24 cellular contexts compared by ENCODE assay signal in genomic region chr2:20227894-20228505, GRCh38. TPM values are rescaled to one million over a fixed set of nuclear protein-coding genes. Genes with fewer than 3 reads are reported as not detected.
A peak's percentile ranks its signal among the peaks of the same experiment; 100 is the strongest.
DNase-seq lines count a peak whose midpoint lies in the region; ATAC-seq and TF ChIP-seq lines count a peak whose summit lies in the region.
"Had no signal": no experiment of that assay in that cellular context is flagged by ENCODE, and none has a peak within 500 bp of the region (broad histone marks: within the 10 kb centered on the region; RNA-seq: fewer than 3 reads in every experiment).

No MANE protein-coding gene starts in this region.

- peak; percentile 2 for DNase-seq in activated CD4-positive, alpha-beta memory T cell treated with anti-CD3 and anti-CD28 coated beads for 36 hours
- no peak for DNase-seq in activated CD4-positive, alpha-beta memory T cell treated with anti-CD3 and anti-CD28 coated beads, Interleukin-2, amount 10 ng/mL, durations not matched to agents 7 days and 5 days
- no peak for DNase-seq in GM23338 (ENCODE audit: low spot score)
- DNase-seq in choroid plexus epithelial cell (ENCODE audit: low read depth) = no peak
- DNase-seq in neural crest cell (ENCODE audit: low read depth, low spot score) = no peak
- DNase-seq in T-helper 17 cell = no peak
- no peak for DNase-seq in stimulated activated naive CD4-positive, alpha-beta T cell treated with Interleukin-2 at 50 U/mL for 16 hours (lab: John Stamatoyannopoulos, UW)
- no peak for DNase-seq in NCI-H446 treated with DMSO at 0.1 percent for 48 hours (lab: John Stamatoyannopoulos, UW)
- DNase-seq: 8988T; activated CD4-positive, CD25-positive, alpha-beta regulatory T cell treated with anti-CD3 and anti-CD28 coated beads, Interleukin-2, amount 50 U/mL, for 72 hours; cerebellar nuclear complex; hippocampal formation; left cardiac atrium; natural killer cell; NCI-H1417; NCI-H2029; NCI-H524 treated with DMSO at 0.1 percent for 48 hours; PC-9; Right ventricle myocardium superior had no signal

- H3K36me3 ChIP-seq in GM23338 (ENCODE audit: insufficient read depth) = no peaks in the 10 kb centered on the region
- H3K36me3 ChIP-seq: suprapubic skin had no signal

- peak; percentile 29 to 34; a peak in 2 of 4 replicates for TF ChIP-seq CTCF in GM23338 (conservative IDR thresholded peaks at IDR 0.05; ENCODE audit: low read depth in 2 of 2)
- peak; percentile 9 for TF ChIP-seq CTCF in choroid plexus epithelial cell (conservative IDR thresholded peaks at IDR 0.05; ENCODE audit: low read depth, low read length)
- TF ChIP-seq CTCF in neural crest cell (conservative IDR thresholded peaks at IDR 0.05) = no peak

- H3K79me2 ChIP-seq in GM23338 (replicated peaks; ENCODE audit: insufficient read depth) = peaks cover 1% of the 10 kb centered on the region

- no peaks in the 10 kb centered on the region for H3K9me3 ChIP-seq in T-helper 17 cell (ENCODE audit: control insufficient read depth, low read length, poor library complexity, severe bottlenecking)
- H3K9me3 ChIP-seq: Caco-2, suprapubic skin had no signal

- no peaks in the 10 kb centered on the region for H3K9me2 ChIP-seq in GM23338 (ENCODE audit: insufficient read depth)

- ATAC-seq in GM23338 = no peak
- no peak for ATAC-seq in T-helper 17 cell
- ATAC-seq: left cardiac atrium; natural killer cell; stimulated activated memory B cell treated with anti-CD40 and anti-IgM and Interleukin-4, amounts not matched to agents 10 μg/mL and 1 μg/mL and 100 μg/mL, for 72 hours had no signal

- POLR2A ChIA-PET in activated CD4-positive, alpha-beta memory T cell treated with anti-CD3 and anti-CD28 coated beads for 36 hours (lab: Charles Lee) = no interaction called here
- POLR2A ChIA-PET in activated CD4-positive, alpha-beta memory T cell treated with anti-CD3 and anti-CD28 coated beads, Interleukin-2, amount 10 ng/mL, durations not matched to agents 7 days and 5 days (lab: Charles Lee) = no interaction called here

- H3K27ac ChIP-seq in GM23338 (ENCODE audit: low read depth) = no peak overlapping the region
- H3K27ac ChIP-seq: C4-2B, PC-9, suprapubic skin had no signal

- no peak overlapping the region for H3K27ac Mint-ChIP-seq in activated CD4-positive, alpha-beta memory T cell treated with anti-CD3 and anti-CD28 coated beads for 36 hours
- no peak overlapping the region for H3K27ac Mint-ChIP-seq in activated CD4-positive, alpha-beta memory T cell treated with anti-CD3 and anti-CD28 coated beads, Interleukin-2, amount 10 ng/mL, durations not matched to agents 7 days and 5 days
- H3K27ac Mint-ChIP-seq in GM23338 (no peak overlapping the region), neural crest cell (ENCODE audit: unreplicated experiment) (no peak overlapping the region), T-helper 17 cell (no peak overlapping the region)
- H3K27ac Mint-ChIP-seq: natural killer cell; stimulated activated memory B cell treated with anti-CD40 and anti-IgM and Interleukin-4, amounts not matched to agents 10 μg/mL and 1 μg/mL and 100 μg/mL, for 72 hours had no signal

- H3K4me3 Mint-ChIP-seq in activated CD4-positive, alpha-beta memory T cell treated with anti-CD3 and anti-CD28 coated beads for 36 hours = no peak overlapping the region
- no peak overlapping the region for H3K4me3 Mint-ChIP-seq in activated CD4-positive, alpha-beta memory T cell treated with anti-CD3 and anti-CD28 coated beads, Interleukin-2, amount 10 ng/mL, durations not matched to agents 7 days and 5 days
- H3K4me3 Mint-ChIP-seq in GM23338 (no peak overlapping the region), neural crest cell (peak overlapping the region; percentile 64), T-helper 17 cell (no peak overlapping the region)
- H3K4me3 Mint-ChIP-seq: natural killer cell; stimulated activated memory B cell treated with anti-CD40 and anti-IgM and Interleukin-4, amounts not matched to agents 10 μg/mL and 1 μg/mL and 100 μg/mL, for 72 hours had no signal

- peaks cover 5% of the 10 kb centered on the region; the same call in 1 of the 2 replicates for H3K27me3 ChIP-seq in GM23338 (ENCODE audit: insufficient read depth)

- no peak overlapping the region for H2AFZ ChIP-seq in GM23338
- H2AFZ ChIP-seq: PC-9 had no signal

- intact Hi-C loops in activated CD4-positive, alpha-beta memory T cell treated with anti-CD3 and anti-CD28 coated beads for 36 hours (cut with micrococcal nuclease) = loop anchor here (10.0 kb wide), 1 partner anchor 213 kb away; the partner anchor contains the start of gene MATN3

- H3K4me1 ChIP-seq in GM23338 (ENCODE audit: insufficient read depth) = peaks cover 17% of the 10 kb centered on the region; the same call in 1 of the 2 replicates

- H3K27me3 Mint-ChIP-seq in activated CD4-positive, alpha-beta memory T cell treated with anti-CD3 and anti-CD28 coated beads for 36 hours = peaks cover 28% of the 10 kb centered on the region
- peaks cover 41% of the 10 kb centered on the region for H3K27me3 Mint-ChIP-seq in activated CD4-positive, alpha-beta memory T cell treated with anti-CD3 and anti-CD28 coated beads, Interleukin-2, amount 10 ng/mL, durations not matched to agents 7 days and 5 days
- peaks cover 29% of the 10 kb centered on the region for H3K27me3 Mint-ChIP-seq in GM23338 (ENCODE audit: insufficient read depth, low read depth, poor library complexity)
- H3K27me3 Mint-ChIP-seq in neural crest cell (ENCODE audit: low read depth) = no peaks in the 10 kb centered on the region
- peaks cover 49% of the 10 kb centered on the region for H3K27me3 Mint-ChIP-seq in T-helper 17 cell

- no peaks in the 10 kb centered on the region; the same call in 1 of the 2 replicates for H4K20me1 ChIP-seq in GM23338 (replicated peaks; ENCODE audit: insufficient read depth)

- H3K9me3 Mint-ChIP-seq in activated CD4-positive, alpha-beta memory T cell treated with anti-CD3 and anti-CD28 coated beads for 36 hours = no peaks in the 10 kb centered on the region
- no peaks in the 10 kb centered on the region for H3K9me3 Mint-ChIP-seq in activated CD4-positive, alpha-beta memory T cell treated with anti-CD3 and anti-CD28 coated beads, Interleukin-2, amount 10 ng/mL, durations not matched to agents 7 days and 5 days
- H3K9me3 Mint-ChIP-seq in GM23338 (peaks cover 3% of the 10 kb centered on the region; the same call in 1 of the 3 replicates), neural crest cell (no peaks in the 10 kb centered on the region)
- H3K9me3 Mint-ChIP-seq: natural killer cell; stimulated activated memory B cell treated with anti-CD40 and anti-IgM and Interleukin-4, amounts not matched to agents 10 μg/mL and 1 μg/mL and 100 μg/mL, for 72 hours had no signal

- no peaks in the 10 kb centered on the region for H3K36me3 Mint-ChIP-seq in activated CD4-positive, alpha-beta memory T cell treated with anti-CD3 and anti-CD28 coated beads for 36 hours
- no peaks in the 10 kb centered on the region for H3K36me3 Mint-ChIP-seq in activated CD4-positive, alpha-beta memory T cell treated with anti-CD3 and anti-CD28 coated beads, Interleukin-2, amount 10 ng/mL, durations not matched to agents 7 days and 5 days (ENCODE audit: low read depth)
- H3K36me3 Mint-ChIP-seq in GM23338 (ENCODE audit: low read depth) = no peaks in the 10 kb centered on the region; the same call in 2 of the 3 replicates
- no peaks in the 10 kb centered on the region for H3K36me3 Mint-ChIP-seq in neural crest cell (ENCODE audit: low read depth)
- peaks cover 12% of the 10 kb centered on the region for H3K36me3 Mint-ChIP-seq in T-helper 17 cell (ENCODE audit: low read depth)
- H3K36me3 Mint-ChIP-seq: natural killer cell; stimulated activated memory B cell treated with anti-CD40 and anti-IgM and Interleukin-4, amounts not matched to agents 10 μg/mL and 1 μg/mL and 100 μg/mL, for 72 hours had no signal

- peaks cover 14% of the 10 kb centered on the region for H3F3A ChIP-seq in GM23338 (replicated peaks; ENCODE audit: low read depth)

- CTCF ChIA-PET in activated CD4-positive, alpha-beta memory T cell treated with anti-CD3 and anti-CD28 coated beads for 36 hours (lab: Charles Lee) = no interaction called here
- CTCF ChIA-PET in activated CD4-positive, alpha-beta memory T cell treated with anti-CD3 and anti-CD28 coated beads, Interleukin-2, amount 10 ng/mL, durations not matched to agents 7 days and 5 days (lab: Charles Lee) = no interaction called here

- H3K4me3 ChIP-seq in GM23338 (no peak overlapping the region), choroid plexus epithelial cell (ENCODE audit: low read depth, low read length) (no peak overlapping the region)
- H3K4me3 ChIP-seq: PC-9, suprapubic skin had no signal

- H3K4me2 ChIP-seq in GM23338 = no peak overlapping the region
- H3K4me2 ChIP-seq: PC-9 had no signal

- peaks cover 6% of the 10 kb centered on the region for H3K4me1 Mint-ChIP-seq in activated CD4-positive, alpha-beta memory T cell treated with anti-CD3 and anti-CD28 coated beads for 36 hours (ENCODE audit: low read depth)
- peaks cover 9% of the 10 kb centered on the region for H3K4me1 Mint-ChIP-seq in activated CD4-positive, alpha-beta memory T cell treated with anti-CD3 and anti-CD28 coated beads, Interleukin-2, amount 10 ng/mL, durations not matched to agents 7 days and 5 days
- peaks cover 23% of the 10 kb centered on the region for H3K4me1 Mint-ChIP-seq in GM23338
- peaks cover 9% of the 10 kb centered on the region for H3K4me1 Mint-ChIP-seq in neural crest cell
- peaks cover 3% of the 10 kb centered on the region for H3K4me1 Mint-ChIP-seq in T-helper 17 cell
- H3K4me1 Mint-ChIP-seq: natural killer cell had no signal

TF ChIP-seq in GM23338, 12 proteins besides CTCF, POLR2A, EP300 and RAD21 (continues in another document):
- no peak for TF ChIP-seq EZH2phosphoT487 (IDR thresholded peaks at IDR 0.05; ENCODE audit: unreplicated experiment)

RNA-seq across cellular contexts. Expression of gene SDC1, which starts 3.1 kb away (rescaled TPM):
- under 1 TPM in 1 of 2 experiments, not detected in 1; 0.12 TPM for total RNA-seq in activated CD4-positive, alpha-beta memory T cell treated with anti-CD3 and anti-CD28 coated beads for 36 hours
- under 1 TPM in 1 of 2 experiments, not detected in 1; 0.33 TPM for total RNA-seq in activated CD4-positive, alpha-beta memory T cell treated with anti-CD3 and anti-CD28 coated beads, Interleukin-2, amount 10 ng/mL, durations not matched to agents 7 days and 5 days
- 40.6 and 43.0 TPM in 2 replicates for total RNA-seq in GM23338 (2014; rRNA removed; shearing (Covaris generic))
- 16.1 and 16.6 TPM in 2 replicates for polyA plus RNA-seq in GM23338 (2016; fragmentation: Nextera tagmentation; extraction: Ambion mirVana)
- total RNA-seq in neural crest cell (81.0 and 85.4 TPM in 2 replicates), T-helper 17 cell (not detected)
- total RNA-seq: mononuclear cell had no signal

Comparison
In these comparisons a context has a peak if more than half of its experiments do, and no peak if none do; other contexts are left out.
1. RNA of gene SDC1, which starts 3.1 kb away (total RNA-seq): 81.0 to 85.4 TPM in neural crest cell and 40.6 to 43.0 TPM in GM23338; 0.33 TPM in activated CD4-positive, alpha-beta memory T cell treated with anti-CD3 and anti-CD28 coated beads, Interleukin-2, amount 10 ng/mL, durations not matched to agents 7 days and 5 days, not detected in T-helper 17 cell and 0.12 TPM in activated CD4-positive, alpha-beta memory T cell treated with anti-CD3 and anti-CD28 coated beads for 36 hours; every median in the first group is over 10 times any median in the second.